1 cellular context compared by ENCODE assay signal in the genomic region with DNA sequence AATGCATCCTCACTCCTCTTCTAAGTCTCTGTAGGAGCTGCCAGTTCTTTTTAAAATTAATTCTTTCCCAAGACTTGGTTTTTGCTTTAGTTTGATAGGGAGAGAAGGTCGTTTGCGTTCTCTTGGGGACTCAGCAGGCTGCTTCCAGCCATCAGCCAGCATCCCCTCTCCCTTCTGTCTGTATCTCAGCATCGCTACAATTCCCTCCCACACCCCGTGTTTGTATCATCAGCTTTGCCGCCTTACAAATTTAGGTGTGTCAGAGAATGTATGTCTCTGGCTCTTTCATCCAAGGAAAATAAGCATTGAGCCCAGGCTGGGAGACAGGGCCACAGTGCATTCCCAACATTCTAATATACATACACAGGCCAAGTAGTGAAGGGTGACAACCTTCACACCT.
TF ChIP-seq lines count a peak whose summit lies in the region.

No MANE protein-coding gene starts in this region.

TF ChIP-seq in HCT116, 20 proteins besides CTCF, POLR2A, EP300 and RAD21:
- TF ChIP-seq MAX (IDR thresholded peaks at IDR 0.05) = no peak
- TF ChIP-seq SRF (IDR thresholded peaks at IDR 0.05; ENCODE audit: low read depth) = no peak
- no peak for TF ChIP-seq ZFX (IDR thresholded peaks at IDR 0.05)
- TF ChIP-seq, protein P1, sequence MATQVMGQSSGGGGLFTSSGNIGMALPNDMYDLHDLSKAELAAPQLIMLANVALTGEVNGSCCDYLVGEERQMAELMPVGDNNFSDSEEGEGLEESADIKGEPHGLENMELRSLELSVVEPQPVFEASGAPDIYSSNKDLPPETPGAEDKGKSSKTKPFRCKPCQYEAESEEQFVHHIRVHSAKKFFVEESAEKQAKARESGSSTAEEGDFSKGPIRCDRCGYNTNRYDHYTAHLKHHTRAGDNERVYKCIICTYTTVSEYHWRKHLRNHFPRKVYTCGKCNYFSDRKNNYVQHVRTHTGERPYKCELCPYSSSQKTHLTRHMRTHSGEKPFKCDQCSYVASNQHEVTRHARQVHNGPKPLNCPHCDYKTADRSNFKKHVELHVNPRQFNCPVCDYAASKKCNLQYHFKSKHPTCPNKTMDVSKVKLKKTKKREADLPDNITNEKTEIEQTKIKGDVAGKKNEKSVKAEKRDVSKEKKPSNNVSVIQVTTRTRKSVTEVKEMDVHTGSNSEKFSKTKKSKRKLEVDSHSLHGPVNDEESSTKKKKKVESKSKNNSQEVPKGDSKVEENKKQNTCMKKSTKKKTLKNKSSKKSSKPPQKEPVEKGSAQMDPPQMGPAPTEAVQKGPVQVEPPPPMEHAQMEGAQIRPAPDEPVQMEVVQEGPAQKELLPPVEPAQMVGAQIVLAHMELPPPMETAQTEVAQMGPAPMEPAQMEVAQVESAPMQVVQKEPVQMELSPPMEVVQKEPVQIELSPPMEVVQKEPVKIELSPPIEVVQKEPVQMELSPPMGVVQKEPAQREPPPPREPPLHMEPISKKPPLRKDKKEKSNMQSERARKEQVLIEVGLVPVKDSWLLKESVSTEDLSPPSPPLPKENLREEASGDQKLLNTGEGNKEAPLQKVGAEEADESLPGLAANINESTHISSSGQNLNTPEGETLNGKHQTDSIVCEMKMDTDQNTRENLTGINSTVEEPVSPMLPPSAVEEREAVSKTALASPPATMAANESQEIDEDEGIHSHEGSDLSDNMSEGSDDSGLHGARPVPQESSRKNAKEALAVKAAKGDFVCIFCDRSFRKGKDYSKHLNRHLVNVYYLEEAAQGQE (IDR thresholded peaks at IDR 0.05; ENCODE audit: low read depth) = no peak
- TF ChIP-seq, protein P2, sequence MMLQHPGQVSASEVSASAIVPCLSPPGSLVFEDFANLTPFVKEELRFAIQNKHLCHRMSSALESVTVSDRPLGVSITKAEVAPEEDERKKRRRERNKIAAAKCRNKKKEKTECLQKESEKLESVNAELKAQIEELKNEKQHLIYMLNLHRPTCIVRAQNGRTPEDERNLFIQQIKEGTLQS (IDR thresholded peaks at IDR 0.05) = no peak
- no peak for TF ChIP-seq ZBTB33 (IDR thresholded peaks at IDR 0.05; ENCODE audit: extremely low read depth, insufficient replicate concordance, low read length)
- no peak for TF ChIP-seq ZNF274 (IDR thresholded peaks at IDR 0.05; ENCODE audit: low read depth, low read length)
- no peak for TF ChIP-seq TCF7L2 (IDR thresholded peaks at IDR 0.05; ENCODE audit: borderline replicate concordance, extremely low read depth, insufficient read depth, insufficient read length)
- TF ChIP-seq EGR1 (IDR thresholded peaks at IDR 0.05; ENCODE audit: low read depth) = no peak
- TF ChIP-seq EZH2 (IDR thresholded peaks at IDR 0.05) = no peak
- TF ChIP-seq CEBPB (IDR thresholded peaks at IDR 0.05; ENCODE audit: low read depth) = no peak
- TF ChIP-seq FOSL1 (IDR thresholded peaks at IDR 0.05; ENCODE audit: low read depth) = no peak
- TF ChIP-seq ELF1 (IDR thresholded peaks at IDR 0.05; ENCODE audit: borderline replicate concordance, low read depth) = no peak
